ENCODE assay signal across 8 cellular contexts in genomic region chr7:116525913-116526857, GRCh38. TPM values are rescaled to one million over a fixed set of nuclear protein-coding genes. Genes with fewer than 3 reads are reported as not detected.
DNase-seq lines count a peak whose midpoint lies in the region; ATAC-seq and TF ChIP-seq lines count a peak whose summit lies in the region.

No MANE protein-coding gene starts in this region.

- H3K9me3 Mint-ChIP-seq in HFFc6, result no peaks in the 10 kb centered on the region
- no peaks in the 10 kb centered on the region for H3K9me3 Mint-ChIP-seq in activated B cell treated with CpG ODN at 0.5 μM for 24 hours

- POLR2A ChIA-PET in activated B cell treated with CpG ODN at 0.5 μM for 24 hours (lab: Charles Lee), result interaction anchor here (0.8 to 0.9 kb wide), 2 partner anchors 44 to 315 kb away, joined by 3 read pairs; partner anchors contain the start of gene TES

- intact Hi-C loops in activated B cell treated with CpG ODN at 0.5 μM for 24 hours (cut with micrococcal nuclease), result loop anchor here (1.0 to 10.0 kb wide), 13 partner anchors 15 to 1601 kb away; partner anchors contain the start of genes CAPZA2, MDFIC and MET
- intact Hi-C loops in colonic mucosa (cut with DNase I), result loop anchor here (5.0 kb wide), 2 partner anchors 89 to 264 kb away; no protein-coding TSS in a partner anchor

- peaks cover 10% of the 10 kb centered on the region for H3K27me3 Mint-ChIP-seq in HFFc6 (ENCODE audit: insufficient read depth)
- H3K27me3 Mint-ChIP-seq in activated B cell treated with CpG ODN at 0.5 μM for 24 hours, result peaks cover 38% of the 10 kb centered on the region

- peak overlapping the region; percentile 96 for H3K4me3 Mint-ChIP-seq in HFFc6
- peak overlapping the region; percentile 90 for H3K4me3 Mint-ChIP-seq in activated B cell treated with CpG ODN at 0.5 μM for 24 hours

- peak; percentile 91 for ATAC-seq in activated B cell treated with CpG ODN at 0.5 μM for 24 hours (ENCODE audit: low read depth)

- peaks cover 9% of the 10 kb centered on the region for H3K4me1 ChIP-seq in colonic mucosa

- H3K9me3 ChIP-seq in colonic mucosa, result no peaks in the 10 kb centered on the region

- CTCF ChIA-PET in activated B cell treated with CpG ODN at 0.5 μM for 24 hours (lab: Charles Lee), result interaction anchor here (0.6 to 3.6 kb wide), 31 partner anchors 9 to 393 kb away, joined by 3 to 37 read pairs (median 4); no protein-coding TSS in a partner anchor

- peaks cover 23% of the 10 kb centered on the region for H3K27me3 ChIP-seq in colonic mucosa

- H3K27ac Mint-ChIP-seq in HFFc6, result peak overlapping the region; percentile 98
- H3K27ac Mint-ChIP-seq in activated B cell treated with CpG ODN at 0.5 μM for 24 hours, result peak overlapping the region; percentile 71

- peak overlapping the region; percentile 74 to 81 for H3K9ac ChIP-seq in colonic mucosa (ENCODE audit: low read depth in 2 of 2, low read length in 2 of 2)

- H3K36me3 Mint-ChIP-seq in HFFc6 (ENCODE audit: low read depth) (peaks cover 55% of the 10 kb centered on the region), activated B cell treated with CpG ODN at 0.5 μM for 24 hours (ENCODE audit: low read depth) (peaks cover 7% of the 10 kb centered on the region)

- H3K4me3 ChIP-seq in colonic mucosa, result peak overlapping the region; percentile 51

- H3K27ac ChIP-seq in colonic mucosa, result peak overlapping the region; percentile 68

- DNase-seq in NCI-H2081 (lab: John Stamatoyannopoulos, UW), result peak; percentile 53 to 60
- DNase-seq in NCI-H2081 treated with DMSO at 0.1 percent for 48 hours (lab: John Stamatoyannopoulos, UW), result no peak
- DNase-seq in HFFc6, result peak; percentile 90
- DNase-seq in NCI-H1092 (lab: John Stamatoyannopoulos, UW), result peak; percentile 50
- DNase-seq in activated B cell treated with CpG ODN at 0.5 μM for 24 hours, result peak; percentile 74
- DNase-seq in colonic mucosa, result peak; percentile 76
- peak; percentile 90 for DNase-seq in kidney tubule cell (ENCODE audit: low spot score)
- DNase-seq in stimulated activated CD4-positive, alpha-beta T cell treated with anti-CD3 and anti-CD28 coated beads, Interleukin-1b, Interleukin-23, amount 100 ng/mL, for 4 hours (ENCODE audit: low read depth in 2 of 2), result peak; percentile 41 to 47

- H3K4me1 Mint-ChIP-seq in HFFc6 (ENCODE audit: low read depth) (peaks cover 66% of the 10 kb centered on the region), activated B cell treated with CpG ODN at 0.5 μM for 24 hours (peaks cover 19% of the 10 kb centered on the region)

- no peaks in the 10 kb centered on the region for H3K36me3 ChIP-seq in colonic mucosa

- TF ChIP-seq CTCF in HFFc6 (IDR thresholded peaks at IDR 0.05), result peak; percentile 92
- TF ChIP-seq CTCF in activated B cell treated with CpG ODN at 0.5 μM for 24 hours (IDR thresholded peaks at IDR 0.05), result peak; percentile 68
- peak; percentile 81 for TF ChIP-seq CTCF in colonic mucosa (IDR thresholded peaks at IDR 0.05)

RNA-seq across cellular contexts. Expression of gene CAV1, which starts 1.3 kb away (rescaled TPM):
- total RNA-seq in HFFc6 (2021; fragmentation: NEBNext Ultra II Directional; extraction: Animal tissue kit (Norgen Biotek cat#: 25700)), result 1,000 to 10,000 TPM in 5 of 6 experiments, 100 to 1,000 TPM in 1; 938 to 1,171 (median 1,076) TPM
- total RNA-seq in activated B cell treated with CpG ODN at 0.5 μM for 24 hours (5.2 and 6.1 TPM in 2 replicates), colonic mucosa (10 to 100 TPM; 16.1 to 87.0 TPM)

RNA-seq across cellular contexts. Expression of gene CAV2, which starts 26.6 kb away (rescaled TPM):
- 100 to 1,000 TPM; 157 to 229 (median 186) TPM for total RNA-seq in HFFc6 (2021; fragmentation: NEBNext Ultra II Directional; extraction: Animal tissue kit (Norgen Biotek cat#: 25700))
- not detected in 2 replicates for total RNA-seq in activated B cell treated with CpG ODN at 0.5 μM for 24 hours
- 10 to 100 TPM in 1 of 2 donors, 1 to 10 TPM in 1; 4.2 to 22.0 TPM for total RNA-seq in colonic mucosa

Comparison
In these comparisons a context has a peak if more than half of its experiments do, and no peak if none do; other contexts are left out.
1. RNA of gene CAV1, which starts 1.3 kb away (total RNA-seq): 938 to 1,171 TPM in HFFc6; 16.1 to 87.0 TPM in colonic mucosa and 5.2 to 6.1 TPM in activated B cell treated with CpG ODN at 0.5 μM for 24 hours; every median in the first group is over 10 times any median in the second.
2. RNA of gene CAV2, which starts 26.6 kb away (total RNA-seq): 157 to 229 TPM in HFFc6; 4.2 to 22.0 TPM in colonic mucosa and not detected in activated B cell treated with CpG ODN at 0.5 μM for 24 hours; every median in the first group is over 4 times any median in the second.
3. Peak in every context shown above with its lines, with median percentiles within 50 percentile points of each other: CTCF ChIP-seq.